Comparison of ENCODE assay signal across 29 cellular contexts in the genomic region with DNA sequence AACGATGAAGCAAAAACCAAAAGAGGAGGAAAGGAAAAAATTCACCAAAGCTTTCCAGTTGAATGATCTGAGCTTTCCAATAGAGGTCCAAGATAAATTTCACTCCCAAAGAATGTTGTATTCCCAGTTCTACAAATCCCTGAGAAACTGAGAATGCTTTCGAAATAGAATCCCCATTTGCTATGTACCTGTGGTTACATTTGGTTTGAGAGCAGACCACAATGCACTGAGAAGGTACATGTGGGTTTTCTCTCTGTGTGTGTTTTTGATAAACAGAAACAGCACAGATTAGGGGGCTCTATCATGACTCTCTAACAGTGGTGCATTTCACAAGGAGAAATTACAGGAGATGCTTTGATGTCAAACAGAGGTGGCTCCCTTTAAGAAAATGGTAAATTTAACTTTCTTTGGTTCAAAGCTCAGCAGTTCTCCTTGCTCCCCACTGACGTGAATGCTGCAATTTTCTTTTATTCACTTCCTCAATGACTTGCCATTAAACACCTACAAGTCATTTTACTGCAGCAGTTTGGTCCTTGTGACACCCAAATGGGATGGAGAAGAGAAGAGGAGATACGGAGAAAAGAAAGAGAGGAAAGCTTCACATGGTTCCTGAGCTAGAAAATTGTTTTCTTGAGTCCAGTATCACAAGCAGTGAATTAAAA.
A peak's percentile ranks its signal among the peaks of the same experiment; 100 is the strongest.
DNase-seq lines count a peak whose midpoint lies in the region; ATAC-seq, FAIRE-seq and TF ChIP-seq lines count a peak whose summit lies in the region.
"Had no signal": no experiment of that assay in that cellular context is flagged by ENCODE, and none has a peak within 500 bp of the region (broad histone marks: within the 10 kb centered on the region; RNA-seq: fewer than 3 reads in every experiment).

No MANE protein-coding gene starts in this region.

- no peaks in the 10 kb centered on the region for H3K9me3 ChIP-seq in psoas muscle
- H3K9me3 ChIP-seq: Caco-2, pancreas, right lobe of liver had no signal

- no peak for TF ChIP-seq CTCF in psoas muscle (IDR thresholded peaks at IDR 0.05)

- no peak overlapping the region for H3K27ac Mint-ChIP-seq in activated T-helper 17 cell treated with anti-CD3 and anti-CD28 coated beads, Interleukin-2, amount 50 U/mL, for 72 hours
- H3K27ac Mint-ChIP-seq: activated naive CD8-positive, alpha-beta T cell treated with anti-CD3 and anti-CD28 coated beads, Interleukin-2, amount 50 U/mL, for 24 hours; nephron; type B pancreatic cell had no signal

- H3K9me3 Mint-ChIP-seq in activated T-helper 17 cell treated with anti-CD3 and anti-CD28 coated beads, Interleukin-2, amount 50 U/mL, for 72 hours = no peaks in the 10 kb centered on the region
- H3K9me3 Mint-ChIP-seq: activated naive CD8-positive, alpha-beta T cell treated with anti-CD3 and anti-CD28 coated beads, Interleukin-2, amount 50 U/mL, for 24 hours; nephron had no signal

- no peak overlapping the region for H3K27ac ChIP-seq in psoas muscle
- H3K27ac ChIP-seq: 22Rv1, pancreas, right lobe of liver had no signal

- intact Hi-C loops in psoas muscle (cut with DNase I) = no loop called here

- DNase-seq in NCI-H2107 treated with DMSO at 0.1 percent for 48 hours (lab: John Stamatoyannopoulos, UW; ENCODE audit: unreplicated experiment) (peak; percentile 8), NCI-H2107 (lab: John Stamatoyannopoulos, UW) (no peak), GM19239 (ENCODE audit: insufficient read length, low spot score) (no peak), myocyte (ENCODE audit: low read depth) (peak; percentile 21), psoas muscle (no peak), NCI-H446 (lab: John Stamatoyannopoulos, UW) (no peak)
- DNase-seq: activated CD4-positive, CD25-positive, alpha-beta regulatory T cell; activated naive CD8-positive, alpha-beta T cell treated with anti-CD3 and anti-CD28 coated beads, Interleukin-2, amount 50 U/mL, for 24 hours; Caco-2; DND-41; glutamatergic neuron; Kasumi-1; left cardiac atrium; mesenchymal stem cell; NCI-H1092 treated with DMSO at 0.1 percent for 48 hours; NCI-H1930; NCI-H524; pancreas; right lobe of liver; RPMI8226; stimulated activated CD4-positive, alpha-beta T cell treated with anti-CD3 and anti-CD28 coated beads, Interleukin-15, amount 100 ng/mL, for 24 hours; T-helper 9 cell had no signal

- peak; percentile 29 for ATAC-seq in activated T-helper 17 cell treated with anti-CD3 and anti-CD28 coated beads, Interleukin-2, amount 50 U/mL, for 72 hours (replicated peaks)
- ATAC-seq in psoas muscle = no peak
- no peak for ATAC-seq in HG02588 (IDR thresholded peaks at IDR 0.05; ENCODE audit: unreplicated experiment)
- ATAC-seq: activated naive CD8-positive, alpha-beta T cell treated with anti-CD3 and anti-CD28 coated beads, Interleukin-2, amount 50 U/mL, for 24 hours; left cardiac atrium; pancreas; right lobe of liver had no signal

- 77 to 84% (median 79%) methylated on average over 4 of the region's 4 CpGs for WGBS in psoas muscle, 3 donors

- H3K4me1 Mint-ChIP-seq in activated T-helper 17 cell treated with anti-CD3 and anti-CD28 coated beads, Interleukin-2, amount 50 U/mL, for 72 hours = peaks cover 17% of the 10 kb centered on the region

- no peaks in the 10 kb centered on the region for H3K27me3 Mint-ChIP-seq in activated T-helper 17 cell treated with anti-CD3 and anti-CD28 coated beads, Interleukin-2, amount 50 U/mL, for 72 hours
- H3K27me3 Mint-ChIP-seq: activated naive CD8-positive, alpha-beta T cell treated with anti-CD3 and anti-CD28 coated beads, Interleukin-2, amount 50 U/mL, for 24 hours had no signal

- H3K27me3 ChIP-seq in psoas muscle (ENCODE audit: insufficient read depth in 3 of 3, low read length in 2 of 3) = no peaks in the 10 kb centered on the region
- H3K27me3 ChIP-seq: pancreas, right lobe of liver had no signal

- no peaks in the 10 kb centered on the region for H3K4me1 ChIP-seq in psoas muscle
- H3K4me1 ChIP-seq: Caco-2, pancreas, right lobe of liver had no signal

- no peaks in the 10 kb centered on the region for H3K36me3 Mint-ChIP-seq in activated T-helper 17 cell treated with anti-CD3 and anti-CD28 coated beads, Interleukin-2, amount 50 U/mL, for 72 hours (ENCODE audit: low read depth)

- H3K4me3 ChIP-seq in psoas muscle = no peak overlapping the region
- H3K4me3 ChIP-seq: pancreas, right lobe of liver had no signal

- peak overlapping the region; percentile 61 for H3K4me3 Mint-ChIP-seq in activated T-helper 17 cell treated with anti-CD3 and anti-CD28 coated beads, Interleukin-2, amount 50 U/mL, for 72 hours
- H3K4me3 Mint-ChIP-seq: activated naive CD8-positive, alpha-beta T cell treated with anti-CD3 and anti-CD28 coated beads, Interleukin-2, amount 50 U/mL, for 24 hours; nephron; type B pancreatic cell had no signal

- no peaks in the 10 kb centered on the region for H3K36me3 ChIP-seq in psoas muscle (ENCODE audit: insufficient read depth in 1 of 2, low read depth in 1 of 2)
- H3K36me3 ChIP-seq: pancreas, right lobe of liver had no signal

- peak; percentile 28 for FAIRE-seq in GM19239 (lab: Jason Lieb, UNC)
- FAIRE-seq: bronchial epithelial cell, GM12891, pancreas had no signal

Comparison
In these comparisons a context has a peak if more than half of its experiments do, and no peak if none do; other contexts are left out.
1. DNase-seq: peak in NCI-H2107 treated with DMSO at 0.1 percent for 48 hours (single experiment) and myocyte (single experiment); none in NCI-H2107 (single experiment), GM19239 (single experiment), psoas muscle (0 of 2) and NCI-H446 (0 of 2).